Comparison of ENCODE assay signal across 8 cellular contexts in genomic region chr6:44246663-44247337, GRCh38. TPM values are rescaled to one million over a fixed set of nuclear protein-coding genes. Genes with fewer than 3 reads are reported as not detected.
DNase-seq lines count a peak whose midpoint lies in the region; ATAC-seq and TF ChIP-seq lines count a peak whose summit lies in the region.

HSP90AB1 (plus strand) TSS chr6:44247101; CDS start chr6:44248630, 1,529 bp downstream.

- CTCF ChIA-PET in GM10248 (lab: Yijun Ruan, JAX) = interaction anchor here (1.5 to 6.9 kb wide), 10 partner anchors 8 to 149 kb away, joined by 5 to 56 read pairs (median 8); partner anchors contain the start of genes SLC29A1 and SLC35B2

- H3K4me1 Mint-ChIP-seq in activated naive CD4-positive, alpha-beta T cell treated with anti-CD3 and anti-CD28 coated beads, Interleukin-2, amount 50 U/mL, for 24 hours = peaks cover 33% of the 10 kb centered on the region

- H3K27ac ChIP-seq in SK-N-MC = peak within 1 kb of the TSS; percentile 89
- H3K27ac ChIP-seq in temporal lobe (ENCODE audit: low read depth, low read length) = peak within 1 kb of the TSS; percentile 100

- H3K9me3 ChIP-seq in SK-N-MC (ENCODE audit: low read depth, low read length) = no peaks in the 10 kb centered on the region

- DNase-seq in GM10248 (ENCODE audit: extremely low spot score) (peak; percentile 93), NCI-H1048 (lab: John Stamatoyannopoulos, UW) (peak; percentile 96), SK-N-MC (ENCODE audit: low read depth, low spot score) (peak; percentile 96), glomerular endothelial cell (ENCODE audit: extremely low read depth, low read depth, low spot score) (peak; percentile 81), omental fat pad (ENCODE audit: low spot score) (peak; percentile 91)

- H3K36me3 Mint-ChIP-seq in activated naive CD4-positive, alpha-beta T cell treated with anti-CD3 and anti-CD28 coated beads, Interleukin-2, amount 50 U/mL, for 24 hours = peaks cover 40% of the 10 kb centered on the region

- H3K9me3 Mint-ChIP-seq in activated naive CD4-positive, alpha-beta T cell treated with anti-CD3 and anti-CD28 coated beads, Interleukin-2, amount 50 U/mL, for 24 hours = no peaks in the 10 kb centered on the region

- peak within 1 kb of the TSS; percentile 100 for H3K4me3 ChIP-seq in SK-N-MC

- ATAC-seq in HG02588 (IDR thresholded peaks at IDR 0.05; ENCODE audit: unreplicated experiment) (peak; percentile 56), omental fat pad (ENCODE audit: low FRiP score) (peak; percentile 87)

- peak within 1 kb of the TSS; percentile 100 for H3K27ac Mint-ChIP-seq in activated naive CD4-positive, alpha-beta T cell treated with anti-CD3 and anti-CD28 coated beads, Interleukin-2, amount 50 U/mL, for 24 hours

- POLR2A ChIA-PET in GM10248 (lab: Yijun Ruan, JAX) = interaction anchor here (0.5 to 3.8 kb wide), 24 partner anchors 9 to 618 kb away, joined by 3 to 56 read pairs (median 4); partner anchors contain the start of genes AARS2, GTPBP2, SLC29A1 and SLC35B2

- peak within 1 kb of the TSS; percentile 100 for H3K9ac ChIP-seq in SK-N-MC (ENCODE audit: insufficient read length)

- peaks cover 42% of the 10 kb centered on the region for H3K36me3 ChIP-seq in SK-N-MC (ENCODE audit: insufficient read depth, low read length)

- TF ChIP-seq CTCF in GM10248 (IDR thresholded peaks at IDR 0.05; ENCODE audit: control extremely low read depth, extremely low read depth, low read depth, missing control alignments) = no peak
- TF ChIP-seq CTCF in omental fat pad (IDR thresholded peaks at IDR 0.05) = no peak

- peaks cover 2% of the 10 kb centered on the region for H3K27me3 Mint-ChIP-seq in activated naive CD4-positive, alpha-beta T cell treated with anti-CD3 and anti-CD28 coated beads, Interleukin-2, amount 50 U/mL, for 24 hours

- H3K4me3 Mint-ChIP-seq in activated naive CD4-positive, alpha-beta T cell treated with anti-CD3 and anti-CD28 coated beads, Interleukin-2, amount 50 U/mL, for 24 hours = peak within 1 kb of the TSS; percentile 99

RNA-seq across cellular contexts. Expression of gene HSP90AB1, which starts in this region (rescaled TPM):
- total RNA-seq in glomerular endothelial cell (1,001 and 1,125 TPM in 2 replicates), omental fat pad (1,000 to 10,000 TPM in 1 of 4 donors, 100 to 1,000 TPM in 3; 553 to 1,198 (median 846) TPM), temporal lobe (440 TPM)

Comparison
In these comparisons a context has a peak if more than half of its experiments do, and no peak if none do; other contexts are left out.
1. Peak in every context shown above with its lines: DNase-seq, ATAC-seq, H3K4me3 ChIP-seq and H3K27ac ChIP-seq.